ENCODE assay signal across 30 cellular contexts in genomic region chr1:113887776-113888175, GRCh38. TPM values are rescaled to one million over a fixed set of nuclear protein-coding genes. Genes with fewer than 3 reads are reported as not detected.
DNase-seq lines count a peak whose midpoint lies in the region; ATAC-seq, FAIRE-seq and TF ChIP-seq lines count a peak whose summit lies in the region.
"Had no signal": no experiment of that assay in that cellular context is flagged by ENCODE, and none has a peak within 500 bp of the region (broad histone marks: within the 10 kb centered on the region; RNA-seq: fewer than 3 reads in every experiment).

No MANE protein-coding gene starts in this region.

- H3K4me2 ChIP-seq in keratinocyte (ENCODE audit: control insufficient read depth, extremely low read depth, insufficient read depth, low read depth, low read length), result peak overlapping the region; percentile 2
- H3K4me2 ChIP-seq: neural progenitor cell had no signal

- 40 to 46% methylated on average over 3 of the region's 3 CpGs for WGBS in body of pancreas, 2 donors
- WGBS in stomach, 5 donors, result 43 to 65% (median 49%) methylated on average over 3 of the region's 3 CpGs

- no peaks in the 10 kb centered on the region for H3K36me3 ChIP-seq in body of pancreas (replicated peaks in 1 of 2; ENCODE audit: insufficient read depth in 1 of 2, low read depth in 2 of 2)
- no peaks in the 10 kb centered on the region for H3K36me3 ChIP-seq in keratinocyte (ENCODE audit: control insufficient read depth in 2 of 2, extremely low read depth in 1 of 2, insufficient read depth in 2 of 2, low read length in 2 of 2)
- no peaks in the 10 kb centered on the region for H3K36me3 ChIP-seq in stomach
- H3K36me3 ChIP-seq: ascending aorta, MG63, neural progenitor cell, sigmoid colon, uterus had no signal

- peaks cover 30% of the 10 kb centered on the region for H3K4me1 ChIP-seq in body of pancreas
- H3K4me1 ChIP-seq in keratinocyte (ENCODE audit: control insufficient read depth, extremely low read depth, insufficient read depth, low read length), result peaks cover 15% of the 10 kb centered on the region
- H3K4me1 ChIP-seq in stomach, result peaks cover 5 to 33% (median 9%) of the 10 kb centered on the region in 4 donors
- H3K4me1 ChIP-seq: ascending aorta, neural progenitor cell, sigmoid colon, uterus had no signal

- peaks cover 14% of the 10 kb centered on the region for H3K4me1 Mint-ChIP-seq in activated T-helper 17 cell treated with anti-CD3 and anti-CD28 coated beads, Interleukin-2, amount 50 U/mL, for 72 hours

- no peak overlapping the region for H2AFZ ChIP-seq in keratinocyte (ENCODE audit: control insufficient read depth, low read length)
- H2AFZ ChIP-seq: neural progenitor cell had no signal

- H3K9me1 ChIP-seq in keratinocyte (ENCODE audit: control insufficient read depth, extremely low read depth, insufficient read depth, low read length), result no peaks in the 10 kb centered on the region

- H3K36me3 Mint-ChIP-seq in activated T-helper 17 cell treated with anti-CD3 and anti-CD28 coated beads, Interleukin-2, amount 50 U/mL, for 72 hours (ENCODE audit: low read depth), result peaks cover 6% of the 10 kb centered on the region
- H3K36me3 Mint-ChIP-seq: neural progenitor cell had no signal

- DNase-seq in HL-60 (ENCODE audit: low read depth in 1 of 2, low spot score in 1 of 2), result no peak
- DNase-seq in body of pancreas, result no peak
- DNase-seq in keratinocyte (ENCODE audit: low read depth, low spot score), result no peak
- no peak for DNase-seq in stomach
- DNase-seq in AG08395 (ENCODE audit: low spot score), result no peak
- DNase-seq: activated effector memory CD4-positive, alpha-beta T cell treated with Interleukin-2 at 50 U/mL for 16 hours; activated naive CD8-positive, alpha-beta T cell treated with anti-CD3 and anti-CD28 coated beads, Interleukin-2, amount 10 ng/mL, durations not matched to agents 7 days and 5 days; activated T-cell treated with anti-CD3 and anti-CD28 coated beads for 4 hours; central memory CD4-positive, alpha-beta T cell; dermis blood vessel endothelial cell; EL; mammary epithelial cell; MG63; NCI-H146; NCI-H2107; NCI-H446; NCI-H82; sigmoid colon; stimulated activated naive B cell treated with anti-CD40 and anti-IgM and Interleukin-4, amounts not matched to agents 10 μg/mL and 1 μg/mL and 100 μg/mL, for 72 hours; T-helper 2 cell; uterus had no signal

- H3K79me2 ChIP-seq in keratinocyte (ENCODE audit: control insufficient read depth, insufficient read depth, low read length), result no peaks in the 10 kb centered on the region

- no peak for TF ChIP-seq EP300 in stomach (IDR thresholded peaks at IDR 0.05)

- intact Hi-C loops in body of pancreas (cut with DNase I) (no loop called here), stomach (cut with DNase I; ENCODE audit: low total_unique reads) (no loop called here)

- peak overlapping the region; percentile 47 for H3K27ac ChIP-seq in HL-60 (replicated peaks)
- peak overlapping the region; percentile 82 to 92 (median 87) for H3K27ac ChIP-seq in body of pancreas
- H3K27ac ChIP-seq in keratinocyte (ENCODE audit: control insufficient read depth, insufficient read depth, low read length), result no peak overlapping the region
- peak overlapping the region in 4 of 5 donors; percentile 82 to 93 (median 86) for H3K27ac ChIP-seq in stomach
- H3K27ac ChIP-seq: ascending aorta, neural progenitor cell, sigmoid colon, SK-N-MC, uterus had no signal

- ATAC-seq in body of pancreas (peak; percentile 59), HG03045 (IDR thresholded peaks at IDR 0.05; ENCODE audit: unreplicated experiment) (no peak), GM19328 (IDR thresholded peaks at IDR 0.05; ENCODE audit: unreplicated experiment) (no peak)
- no peak for ATAC-seq in activated T-helper 17 cell treated with anti-CD3 and anti-CD28 coated beads, Interleukin-2, amount 50 U/mL, for 72 hours (replicated peaks)
- ATAC-seq: stimulated activated naive B cell treated with anti-CD40 and anti-IgM and Interleukin-4, amounts not matched to agents 10 μg/mL and 1 μg/mL and 100 μg/mL, for 72 hours had no signal

- H3K27ac Mint-ChIP-seq in activated T-helper 17 cell treated with anti-CD3 and anti-CD28 coated beads, Interleukin-2, amount 50 U/mL, for 72 hours, result no peak overlapping the region
- H3K27ac Mint-ChIP-seq: activated naive CD8-positive, alpha-beta T cell treated with anti-CD3 and anti-CD28 coated beads, Interleukin-2, amount 10 ng/mL, durations not matched to agents 7 days and 5 days; neural progenitor cell; stimulated activated naive B cell treated with anti-CD40 and anti-IgM and Interleukin-4, amounts not matched to agents 10 μg/mL and 1 μg/mL and 100 μg/mL, for 72 hours had no signal

- no peaks in the 10 kb centered on the region for H3K27me3 ChIP-seq in HL-60 (ENCODE audit: insufficient read depth, poor library complexity, severe bottlenecking)
- H3K27me3 ChIP-seq in body of pancreas, result no peaks in the 10 kb centered on the region
- H3K27me3 ChIP-seq in keratinocyte (ENCODE audit: control insufficient read depth, extremely low read depth, insufficient read depth, low read length), result no peaks in the 10 kb centered on the region
- no peaks in the 10 kb centered on the region for H3K27me3 ChIP-seq in stomach
- H3K27me3 ChIP-seq: ascending aorta, MG63, neural progenitor cell, sigmoid colon, uterus had no signal

- dilution Hi-C loops in keratinocyte (cut with MboI; ENCODE audit: extremely low pct_ligation_motif_present, low sequenced_read_pairs), result no loop called here

- no peak overlapping the region for H3K9ac ChIP-seq in keratinocyte (ENCODE audit: control insufficient read depth, extremely low read depth, insufficient read depth, low read length)
- H3K9ac ChIP-seq: neural progenitor cell had no signal

- H3K4me3 ChIP-seq in HL-60 (replicated peaks; ENCODE audit: insufficient read depth, low read length) (no peak overlapping the region), body of pancreas (no peak overlapping the region), keratinocyte (ENCODE audit: control insufficient read depth in 2 of 3, extremely low read depth in 1 of 3, insufficient read depth in 2 of 3, low read depth in 1 of 3, low read length in 3 of 3) (no peak overlapping the region), stomach (no peak overlapping the region)
- H3K4me3 ChIP-seq: ascending aorta, MG63, neural progenitor cell, sigmoid colon, SK-N-MC, uterus had no signal

- FAIRE-seq in keratinocyte (lab: Jason Lieb, UNC), result no peak

- no peaks in the 10 kb centered on the region for H3K27me3 Mint-ChIP-seq in activated T-helper 17 cell treated with anti-CD3 and anti-CD28 coated beads, Interleukin-2, amount 50 U/mL, for 72 hours
- H3K27me3 Mint-ChIP-seq: activated naive CD8-positive, alpha-beta T cell treated with anti-CD3 and anti-CD28 coated beads, Interleukin-2, amount 10 ng/mL, durations not matched to agents 7 days and 5 days; stimulated activated naive B cell treated with anti-CD40 and anti-IgM and Interleukin-4, amounts not matched to agents 10 μg/mL and 1 μg/mL and 100 μg/mL, for 72 hours had no signal

- TF ChIP-seq CTCF in HL-60 (IDR thresholded peaks at IDR 0.05; ENCODE audit: insufficient read depth, low read length) (no peak), body of pancreas (IDR thresholded peaks at IDR 0.05) (no peak), keratinocyte (optimal IDR thresholded peaks at IDR 0.05 in 1 of 3, IDR thresholded peaks at IDR 0.05 in 1 of 3, conservative IDR thresholded peaks at IDR 0.05 in 1 of 3; ENCODE audit: extremely low read depth in 1 of 3, insufficient read depth in 2 of 3, low read length in 3 of 3) (no peak), stomach (IDR thresholded peaks at IDR 0.05) (no peak)

- no peak overlapping the region for H3K4me3 Mint-ChIP-seq in activated T-helper 17 cell treated with anti-CD3 and anti-CD28 coated beads, Interleukin-2, amount 50 U/mL, for 72 hours
- H3K4me3 Mint-ChIP-seq: CD14-positive monocyte; neural progenitor cell; stimulated activated naive B cell treated with anti-CD40 and anti-IgM and Interleukin-4, amounts not matched to agents 10 μg/mL and 1 μg/mL and 100 μg/mL, for 72 hours had no signal

- no peaks in the 10 kb centered on the region for H3K9me3 Mint-ChIP-seq in activated T-helper 17 cell treated with anti-CD3 and anti-CD28 coated beads, Interleukin-2, amount 50 U/mL, for 72 hours
- H3K9me3 Mint-ChIP-seq: activated naive CD8-positive, alpha-beta T cell treated with anti-CD3 and anti-CD28 coated beads, Interleukin-2, amount 10 ng/mL, durations not matched to agents 7 days and 5 days; neural progenitor cell; stimulated activated naive B cell treated with anti-CD40 and anti-IgM and Interleukin-4, amounts not matched to agents 10 μg/mL and 1 μg/mL and 100 μg/mL, for 72 hours had no signal

- no peaks in the 10 kb centered on the region for H4K20me1 ChIP-seq in keratinocyte (ENCODE audit: control insufficient read depth, extremely low read depth, insufficient read depth, low read length)

- TF ChIP-seq POLR2A in body of pancreas (IDR thresholded peaks at IDR 0.05) (no peak), stomach (IDR thresholded peaks at IDR 0.05) (no peak)

- H3K9me3 ChIP-seq in body of pancreas, result no peaks in the 10 kb centered on the region
- H3K9me3 ChIP-seq in keratinocyte (ENCODE audit: control insufficient read depth, low read depth, low read length), result no peaks in the 10 kb centered on the region
- no peaks in the 10 kb centered on the region for H3K9me3 ChIP-seq in stomach
- H3K9me3 ChIP-seq: ascending aorta, MG63, sigmoid colon, uterus had no signal

RNA-seq across cellular contexts. Expression of gene BCL2L15, which starts 0.4 kb away (rescaled TPM):
- total RNA-seq in body of pancreas, result 10 to 100 TPM; 13.5 to 28.0 TPM
- 0.03 to 0.09 TPM (median 0.08 TPM) in 3 replicates for polyA plus RNA-seq in keratinocyte
- polyA plus RNA-seq in keratinocyte (2011; ENCODE audit: low read depth), result not detected
- polyA plus RNA-seq in keratinocyte (2011; cell fraction: cytosol; rRNA removed), result 0.02 and 0.03 TPM in 2 replicates
- 0.15 and 0.17 TPM in 2 replicates for polyA plus RNA-seq in keratinocyte (2011; cell fraction: nucleus; rRNA removed)
- 0.16 TPM in 1 of 2 replicates, not detected in the other for polyA plus RNA-seq in keratinocyte (2012; ENCODE audit: low replicate concordance)
- polyA minus RNA-seq in keratinocyte, result 0.07 to 0.83 TPM in 2 of 3 replicates, not detected in the other
- not detected for polyA minus RNA-seq in keratinocyte (2011; cell fraction: cytosol; rRNA and poly(A)+ RNA removed)
- polyA minus RNA-seq in keratinocyte (2011; cell fraction: nucleus; rRNA and poly(A)+ RNA removed), result not detected in 2 replicates
- 100 to 1,000 TPM in 1 of 5 donors, 10 to 100 TPM in 4; 33.3 to 425 (median 46.0) TPM for total RNA-seq in stomach
- 10 to 100 TPM; 11.3 to 34.1 (median 22.1) TPM for polyA plus RNA-seq in stomach
- 1 to 10 TPM in 1 of 2 donors, under 1 TPM in 1; 0.99 to 4.4 TPM for total RNA-seq in activated T-helper 17 cell treated with anti-CD3 and anti-CD28 coated beads, Interleukin-2, amount 50 U/mL, for 72 hours
- total RNA-seq: ascending aorta, H4 had no signal
- polyA plus RNA-seq: CD14-positive monocyte had no signal

RNA-seq across cellular contexts. Expression of gene PTPN22, which starts 16.3 kb away (rescaled TPM):
- total RNA-seq in body of pancreas (1 to 10 TPM; 2.9 to 4.6 TPM), stomach (1 to 10 TPM in 4 of 5 donors, not detected in 1; 1.7 to 8.5 (median 4.2) TPM)
- polyA plus RNA-seq in keratinocyte (0.07 to 0.39 TPM (median 0.23 TPM) in 3 replicates), stomach (1 to 10 TPM in 2 of 3 donors, under 1 TPM in 1; 0.93 to 2.1 (median 1.6) TPM)
- polyA plus RNA-seq in keratinocyte (2011; ENCODE audit: low read depth), result not detected
- 0.09 and 0.13 TPM in 2 replicates for polyA plus RNA-seq in keratinocyte (2011; cell fraction: cytosol; rRNA removed)
- 0.20 and 0.27 TPM in 2 replicates for polyA plus RNA-seq in keratinocyte (2011; cell fraction: nucleus; rRNA removed)
- polyA plus RNA-seq in keratinocyte (2012; ENCODE audit: low replicate concordance), result 0.17 TPM in 1 of 2 replicates, not detected in the other
- 0.26 to 0.43 TPM in 2 of 3 replicates, not detected in the other for polyA minus RNA-seq in keratinocyte
- polyA minus RNA-seq in keratinocyte (2011; cell fraction: cytosol; rRNA and poly(A)+ RNA removed), result not detected
- polyA minus RNA-seq in keratinocyte (2011; cell fraction: nucleus; rRNA and poly(A)+ RNA removed), result 0.63 TPM in 1 of 2 replicates, not detected in the other
- 10 to 100 TPM; 55.9 to 70.1 TPM for total RNA-seq in activated T-helper 17 cell treated with anti-CD3 and anti-CD28 coated beads, Interleukin-2, amount 50 U/mL, for 72 hours
- total RNA-seq: dermis blood vessel endothelial cell, HT-29 had no signal

RNA-seq across cellular contexts. Expression of gene AP4B1, which starts 16.8 kb away (rescaled TPM):
- total RNA-seq in body of pancreas (10 to 100 TPM; 21.3 to 33.0 TPM), stomach (10 to 100 TPM in 3 of 5 donors, 1 to 10 TPM in 2; 4.0 to 34.0 (median 11.7) TPM)
- polyA plus RNA-seq in keratinocyte (11.6 to 16.9 TPM (median 16.5 TPM) in 3 replicates), stomach (10 to 100 TPM in 2 of 3 donors, 1 to 10 TPM in 1; 8.8 to 21.5 (median 11.8) TPM)
- polyA plus RNA-seq in keratinocyte (2011; ENCODE audit: low read depth), result 11.1 TPM
- 6.6 and 9.4 TPM in 2 replicates for polyA plus RNA-seq in keratinocyte (2011; cell fraction: cytosol; rRNA removed)
- polyA plus RNA-seq in keratinocyte (2011; cell fraction: nucleus; rRNA removed), result 31.4 and 37.8 TPM in 2 replicates
- 6.0 and 11.6 TPM in 2 replicates for polyA plus RNA-seq in keratinocyte (2012; ENCODE audit: low replicate concordance)
- polyA minus RNA-seq in keratinocyte, result 8.7 to 20.2 TPM (median 15.6 TPM) in 3 replicates
- polyA minus RNA-seq in keratinocyte (2011; cell fraction: cytosol; rRNA and poly(A)+ RNA removed), result 10.7 TPM
- 9.3 and 16.5 TPM in 2 replicates for polyA minus RNA-seq in keratinocyte (2011; cell fraction: nucleus; rRNA and poly(A)+ RNA removed)
- total RNA-seq in activated T-helper 17 cell treated with anti-CD3 and anti-CD28 coated beads, Interleukin-2, amount 50 U/mL, for 72 hours, result 10 to 100 TPM; 46.5 to 61.7 TPM

RNA-seq across cellular contexts. Expression of gene DCLRE1B, which starts 17.4 kb away (rescaled TPM):
- total RNA-seq in body of pancreas (1 to 10 TPM; 1.3 to 2.1 TPM), stomach (1 to 10 TPM in 2 of 5 donors, under 1 TPM in 1, not detected in 2; 0.45 to 3.9 (median 3.0) TPM)
- polyA plus RNA-seq in keratinocyte (4.8 to 6.4 TPM (median 5.4 TPM) in 3 replicates), stomach (1 to 10 TPM; 1.2 to 2.2 (median 1.6) TPM)
- polyA plus RNA-seq in keratinocyte (2011; ENCODE audit: low read depth), result 0.70 TPM
- 4.8 and 4.9 TPM in 2 replicates for polyA plus RNA-seq in keratinocyte (2011; cell fraction: cytosol; rRNA removed)
- polyA plus RNA-seq in keratinocyte (2011; cell fraction: nucleus; rRNA removed), result 4.5 and 5.0 TPM in 2 replicates
- polyA plus RNA-seq in keratinocyte (2012; ENCODE audit: low replicate concordance), result 2.8 and 8.3 TPM in 2 replicates
- 5.8 to 11.7 TPM (median 6.4 TPM) in 3 replicates for polyA minus RNA-seq in keratinocyte
- 2.9 TPM for polyA minus RNA-seq in keratinocyte (2011; cell fraction: cytosol; rRNA and poly(A)+ RNA removed)
- 3.1 and 4.3 TPM in 2 replicates for polyA minus RNA-seq in keratinocyte (2011; cell fraction: nucleus; rRNA and poly(A)+ RNA removed)
- total RNA-seq in activated T-helper 17 cell treated with anti-CD3 and anti-CD28 coated beads, Interleukin-2, amount 50 U/mL, for 72 hours, result 10 to 100 TPM; 16.1 to 21.4 TPM

RNA-seq across cellular contexts. Expression of gene HIPK1, which starts 41.3 kb away (rescaled TPM):
- 10 to 100 TPM; 22.7 to 30.1 TPM for total RNA-seq in body of pancreas
- polyA plus RNA-seq in keratinocyte, result 19.9 to 23.2 TPM (median 20.5 TPM) in 3 replicates
- polyA plus RNA-seq in keratinocyte (2011; ENCODE audit: low read depth), result 8.8 TPM
- polyA plus RNA-seq in keratinocyte (2011; cell fraction: cytosol; rRNA removed), result 11.5 and 18.7 TPM in 2 replicates
- polyA plus RNA-seq in keratinocyte (2011; cell fraction: nucleus; rRNA removed), result 26.4 and 27.5 TPM in 2 replicates
- polyA plus RNA-seq in keratinocyte (2012; ENCODE audit: low replicate concordance), result 11.7 and 15.6 TPM in 2 replicates
- 75.4 to 91.2 TPM (median 87.3 TPM) in 3 replicates for polyA minus RNA-seq in keratinocyte
- polyA minus RNA-seq in keratinocyte (2011; cell fraction: cytosol; rRNA and poly(A)+ RNA removed), result 37.2 TPM
- 40.8 and 62.8 TPM in 2 replicates for polyA minus RNA-seq in keratinocyte (2011; cell fraction: nucleus; rRNA and poly(A)+ RNA removed)
- total RNA-seq in stomach, result 10 to 100 TPM; 22.0 to 70.3 (median 42.0) TPM
- 10 to 100 TPM in 2 of 3 donors, 1 to 10 TPM in 1; 8.7 to 22.6 (median 12.8) TPM for polyA plus RNA-seq in stomach
- 10 to 100 TPM; 44.4 to 71.0 TPM for total RNA-seq in activated T-helper 17 cell treated with anti-CD3 and anti-CD28 coated beads, Interleukin-2, amount 50 U/mL, for 72 hours

Comparison
In these comparisons a context has a peak if more than half of its experiments do, and no peak if none do; other contexts are left out.
1. RNA of gene PTPN22, which starts 16.3 kb away (total RNA-seq): 55.9 to 70.1 TPM in activated T-helper 17 cell treated with anti-CD3 and anti-CD28 coated beads, Interleukin-2, amount 50 U/mL, for 72 hours; 2.9 to 4.6 TPM in body of pancreas and 1.7 to 8.5 TPM in stomach; every median in the first group is over 4 times any median in the second.